In genomic region chr2:147173798-147174197, GRCh38 we compare ENCODE assay signal across 1 cellular context.
A peak's percentile ranks its signal among the peaks of the same experiment; 100 is the strongest.
TF ChIP-seq lines count a peak whose summit lies in the region.

No MANE protein-coding gene starts in this region.

TF ChIP-seq in GM12878, 131 proteins besides CTCF, POLR2A, EP300 and RAD21 (continued from another document and continues in another):
- TF ChIP-seq PKNOX1 (IDR thresholded peaks at IDR 0.05) = no peak
- no peak for TF ChIP-seq NR2C1 (IDR thresholded peaks at IDR 0.05)
- peak; percentile 73; the same call in 1 of the 2 replicates for TF ChIP-seq BCL11A (IDR thresholded peaks at IDR 0.05; ENCODE audit: low read depth, low read length)
- TF ChIP-seq KDM1A (IDR thresholded peaks at IDR 0.05; ENCODE audit: borderline replicate concordance) = no peak
- TF ChIP-seq ZBED1 (IDR thresholded peaks at IDR 0.05; ENCODE audit: borderline replicate concordance) = peak; percentile 58; the same call in 1 of the 2 replicates
- no peak for TF ChIP-seq SKIL (IDR thresholded peaks at IDR 0.05; ENCODE audit: low read depth, poor library complexity, severe bottlenecking)
- peak; percentile 78; the same call in 1 of the 2 replicates for TF ChIP-seq FOXM1 (IDR thresholded peaks at IDR 0.05; ENCODE audit: low read depth, low read length)
- no peak for TF ChIP-seq CBX5 (IDR thresholded peaks at IDR 0.05; ENCODE audit: low read depth)
- TF ChIP-seq YBX1 (IDR thresholded peaks at IDR 0.05) = no peak
- no peak for TF ChIP-seq ZNF592 (IDR thresholded peaks at IDR 0.05)
- no peak for TF ChIP-seq ZNF217 (IDR thresholded peaks at IDR 0.05)
- TF ChIP-seq SP1 (IDR thresholded peaks at IDR 0.05; ENCODE audit: low read depth, low read length) = no peak
- no peak for TF ChIP-seq HSF1 (IDR thresholded peaks at IDR 0.05; ENCODE audit: low read depth, low read length)
- no peak for TF ChIP-seq SMARCA5 (IDR thresholded peaks at IDR 0.05)
- no peak for TF ChIP-seq BRCA1 (IDR thresholded peaks at IDR 0.05; ENCODE audit: low read depth, low read length)
- TF ChIP-seq PAX8 (IDR thresholded peaks at IDR 0.05) = no peak
- TF ChIP-seq RAD51 (IDR thresholded peaks at IDR 0.05) = no peak
- no peak for TF ChIP-seq RELB (IDR thresholded peaks at IDR 0.05; ENCODE audit: low read depth)
- TF ChIP-seq SIX5 (IDR thresholded peaks at IDR 0.05; ENCODE audit: low read depth, low read length, severe bottlenecking) = no peak
- no peak for TF ChIP-seq ZNF207 (IDR thresholded peaks at IDR 0.05; ENCODE audit: borderline replicate concordance)
- no peak for TF ChIP-seq PBX3 (IDR thresholded peaks at IDR 0.05; ENCODE audit: insufficient replicate concordance, low read depth, low read length)
- TF ChIP-seq STAT1 (conservative IDR thresholded peaks at IDR 0.05) = no peak
- TF ChIP-seq MEF2A (IDR thresholded peaks at IDR 0.05; ENCODE audit: insufficient read depth, low read depth, low read length) = 0 out of 2 replicates have a peak, but pooled peaks have one; percentile 33
- no peak for TF ChIP-seq FOXK2 (IDR thresholded peaks at IDR 0.05)
- 0 out of 2 replicates have a peak, but pooled peaks have one; percentile 7 for TF ChIP-seq ZNF24 (IDR thresholded peaks at IDR 0.05)
- no peak for TF ChIP-seq USF2 (IDR thresholded peaks at IDR 0.05; ENCODE audit: borderline replicate concordance, low read depth, low read length)
- TF ChIP-seq CREM (IDR thresholded peaks at IDR 0.05; ENCODE audit: low read depth) = peak; percentile 65; the same call in 1 of the 2 replicates
- no peak for TF ChIP-seq CUX1 (IDR thresholded peaks at IDR 0.05; ENCODE audit: insufficient replicate concordance, low read depth, low read length)
- TF ChIP-seq RCOR1 (conservative IDR thresholded peaks at IDR 0.05; ENCODE audit: low read depth, low read length) = no peak
- TF ChIP-seq JUNB (IDR thresholded peaks at IDR 0.05) = peak; percentile 74
- no peak for TF ChIP-seq HDGF (IDR thresholded peaks at IDR 0.05)
- no peak for TF ChIP-seq IRF5 (IDR thresholded peaks at IDR 0.05; ENCODE audit: borderline replicate concordance)
- no peak for TF ChIP-seq POLR2AphosphoS5 (IDR thresholded peaks at IDR 0.05; ENCODE audit: low read length)
- no peak for TF ChIP-seq SREBF2 (IDR thresholded peaks at IDR 0.05; ENCODE audit: low read length)
- no peak for TF ChIP-seq SUPT20H (IDR thresholded peaks at IDR 0.05; ENCODE audit: borderline replicate concordance, control insufficient read depth, low read depth, low read length)
- TF ChIP-seq E2F8 (IDR thresholded peaks at IDR 0.05; ENCODE audit: low read depth, partially characterized antibody) = no peak
- TF ChIP-seq CREB1 (IDR thresholded peaks at IDR 0.05; ENCODE audit: low read depth) = no peak
- no peak for TF ChIP-seq TCF3 (IDR thresholded peaks at IDR 0.05; ENCODE audit: borderline replicate concordance, insufficient read depth, low read depth, low read length)
- TF ChIP-seq ZNF622 (IDR thresholded peaks at IDR 0.05) = no peak
